In the genomic region with DNA sequence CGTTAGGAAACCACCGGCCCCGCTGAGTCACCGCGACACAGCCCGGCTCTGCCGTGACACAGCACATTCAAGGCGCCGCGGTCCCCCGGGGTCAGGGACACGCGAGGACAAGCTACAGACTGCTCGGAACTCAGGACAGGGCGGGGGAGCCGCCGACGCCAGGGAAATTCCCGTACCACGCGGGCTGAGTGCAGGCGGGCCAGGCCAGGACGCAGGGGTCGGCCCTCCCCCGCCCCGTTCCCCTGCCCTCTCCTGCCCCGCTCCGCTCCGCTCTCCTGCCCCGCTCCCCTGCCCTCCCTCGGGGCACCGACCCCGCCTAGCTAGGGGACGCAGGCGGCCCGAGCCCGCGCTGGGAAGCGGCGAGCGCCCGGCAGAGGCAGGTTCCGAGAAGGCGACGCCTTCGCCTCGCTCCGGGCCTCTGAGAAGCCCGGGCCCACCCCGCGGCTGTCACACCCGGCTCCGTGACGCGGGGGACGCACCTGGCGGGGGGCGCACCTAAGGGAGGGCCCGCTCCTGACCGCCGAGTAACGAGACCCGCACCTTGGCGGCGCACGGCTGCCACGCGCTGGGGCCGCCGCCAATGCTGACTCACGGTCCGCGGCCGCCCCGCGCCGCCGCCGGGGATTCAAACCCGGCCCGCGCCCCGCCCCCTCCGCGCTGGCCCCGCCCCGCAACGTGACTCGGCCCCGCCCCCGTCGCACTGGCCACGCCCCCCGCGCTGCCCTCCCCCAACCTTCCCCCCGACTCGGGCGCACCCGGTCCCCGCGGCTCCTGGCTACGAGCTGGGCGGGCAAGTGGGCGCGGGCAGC, we compare ENCODE assay signal across 1 cellular context.
TF ChIP-seq lines count a peak whose summit lies in the region.

No MANE protein-coding gene starts in this region.

TF ChIP-seq in WTC11, 78 proteins besides CTCF, POLR2A, EP300 and RAD21 (continued from another document and continues in another):
- TF ChIP-seq CREB1 (CRISPR knock-in tag; IDR thresholded peaks at IDR 0.05) (no peak), FOXK1 (CRISPR knock-in tag; IDR thresholded peaks at IDR 0.05) (peak; percentile 21; the same call in 1 of the 2 replicates), JUN (CRISPR knock-in tag; IDR thresholded peaks at IDR 0.05) (peak; percentile 68), AFF4 (CRISPR knock-in tag; IDR thresholded peaks at IDR 0.05; ENCODE audit: borderline replicate concordance) (no peak), GTF2I (CRISPR knock-in tag; conservative IDR thresholded peaks at IDR 0.05) (no peak), ETV6 (CRISPR knock-in tag; IDR thresholded peaks at IDR 0.05) (peak; percentile 30; the same call in 1 of the 2 replicates), PRDM15 (CRISPR knock-in tag; IDR thresholded peaks at IDR 0.05) (no peak), ZNF138 (CRISPR knock-in tag; conservative IDR thresholded peaks at IDR 0.05) (no peak), SP1 (CRISPR knock-in tag; conservative IDR thresholded peaks at IDR 0.05) (peak; percentile 79), ESRRA (CRISPR knock-in tag; IDR thresholded peaks at IDR 0.05; ENCODE audit: borderline replicate concordance) (no peak), ELF4 (CRISPR knock-in tag; IDR thresholded peaks at IDR 0.05; ENCODE audit: low read depth) (no peak), CBFB (CRISPR knock-in tag; IDR thresholded peaks at IDR 0.05; ENCODE audit: low read depth) (no peak), ERG (CRISPR knock-in tag; IDR thresholded peaks at IDR 0.05) (no peak), FOXJ3 (CRISPR knock-in tag; IDR thresholded peaks at IDR 0.05; ENCODE audit: borderline replicate concordance) (no peak), ZNF121 (CRISPR knock-in tag; IDR thresholded peaks at IDR 0.05) (no peak), ZNF317 (CRISPR knock-in tag; IDR thresholded peaks at IDR 0.05; ENCODE audit: borderline replicate concordance, low read depth) (0 out of 2 replicates have a peak, but pooled peaks have one; percentile 22), USF2 (CRISPR knock-in tag; IDR thresholded peaks at IDR 0.05) (peak; percentile 46), GABPB1 (CRISPR knock-in tag; IDR thresholded peaks at IDR 0.05) (no peak), E2F5 (CRISPR knock-in tag; IDR thresholded peaks at IDR 0.05) (no peak), ZNF423 (CRISPR knock-in tag; IDR thresholded peaks at IDR 0.05) (peak; percentile 18; the same call in 1 of the 2 replicates), KAT7 (CRISPR knock-in tag; IDR thresholded peaks at IDR 0.05; ENCODE audit: borderline replicate concordance) (no peak), ZNF532 (CRISPR knock-in tag; IDR thresholded peaks at IDR 0.05; ENCODE audit: borderline replicate concordance) (no peak)
- TF ChIP-seq, protein P1, sequence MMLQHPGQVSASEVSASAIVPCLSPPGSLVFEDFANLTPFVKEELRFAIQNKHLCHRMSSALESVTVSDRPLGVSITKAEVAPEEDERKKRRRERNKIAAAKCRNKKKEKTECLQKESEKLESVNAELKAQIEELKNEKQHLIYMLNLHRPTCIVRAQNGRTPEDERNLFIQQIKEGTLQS (CRISPR knock-in tag; conservative IDR thresholded peaks at IDR 0.05), result no peak
- TF ChIP-seq, protein P2, sequence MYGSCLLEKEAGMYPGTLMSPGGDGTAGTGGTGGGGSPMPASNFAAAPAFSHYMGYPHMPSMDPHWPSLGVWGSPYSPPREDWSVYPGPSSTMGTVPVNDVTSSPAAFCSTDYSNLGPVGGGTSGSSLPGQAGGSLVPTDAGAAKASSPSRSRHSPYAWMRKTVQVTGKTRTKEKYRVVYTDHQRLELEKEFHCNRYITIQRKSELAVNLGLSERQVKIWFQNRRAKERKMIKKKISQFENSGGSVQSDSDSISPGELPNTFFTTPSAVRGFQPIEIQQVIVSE (CRISPR knock-in tag; IDR thresholded peaks at IDR 0.05; ENCODE audit: borderline replicate concordance), result no peak
- TF ChIP-seq, protein P3, sequence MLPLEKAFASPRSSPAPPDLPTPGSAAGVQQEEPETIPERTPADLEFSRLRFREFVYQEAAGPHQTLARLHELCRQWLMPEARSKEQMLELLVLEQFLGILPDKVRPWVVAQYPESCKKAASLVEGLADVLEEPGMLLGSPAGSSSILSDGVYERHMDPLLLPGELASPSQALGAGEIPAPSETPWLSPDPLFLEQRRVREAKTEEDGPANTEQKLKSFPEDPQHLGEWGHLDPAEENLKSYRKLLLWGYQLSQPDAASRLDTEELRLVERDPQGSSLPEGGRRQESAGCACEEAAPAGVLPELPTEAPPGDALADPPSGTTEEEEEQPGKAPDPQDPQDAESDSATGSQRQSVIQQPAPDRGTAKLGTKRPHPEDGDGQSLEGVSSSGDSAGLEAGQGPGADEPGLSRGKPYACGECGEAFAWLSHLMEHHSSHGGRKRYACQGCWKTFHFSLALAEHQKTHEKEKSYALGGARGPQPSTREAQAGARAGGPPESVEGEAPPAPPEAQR (CRISPR knock-in tag; IDR thresholded peaks at IDR 0.05), result no peak
- TF ChIP-seq, protein P4, sequence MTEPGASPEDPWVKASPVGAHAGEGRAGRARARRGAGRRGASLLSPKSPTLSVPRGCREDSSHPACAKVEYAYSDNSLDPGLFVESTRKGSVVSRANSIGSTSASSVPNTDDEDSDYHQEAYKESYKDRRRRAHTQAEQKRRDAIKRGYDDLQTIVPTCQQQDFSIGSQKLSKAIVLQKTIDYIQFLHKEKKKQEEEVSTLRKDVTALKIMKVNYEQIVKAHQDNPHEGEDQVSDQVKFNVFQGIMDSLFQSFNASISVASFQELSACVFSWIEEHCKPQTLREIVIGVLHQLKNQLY (CRISPR knock-in tag; IDR thresholded peaks at IDR 0.05), result no peak
- TF ChIP-seq, protein P5, sequence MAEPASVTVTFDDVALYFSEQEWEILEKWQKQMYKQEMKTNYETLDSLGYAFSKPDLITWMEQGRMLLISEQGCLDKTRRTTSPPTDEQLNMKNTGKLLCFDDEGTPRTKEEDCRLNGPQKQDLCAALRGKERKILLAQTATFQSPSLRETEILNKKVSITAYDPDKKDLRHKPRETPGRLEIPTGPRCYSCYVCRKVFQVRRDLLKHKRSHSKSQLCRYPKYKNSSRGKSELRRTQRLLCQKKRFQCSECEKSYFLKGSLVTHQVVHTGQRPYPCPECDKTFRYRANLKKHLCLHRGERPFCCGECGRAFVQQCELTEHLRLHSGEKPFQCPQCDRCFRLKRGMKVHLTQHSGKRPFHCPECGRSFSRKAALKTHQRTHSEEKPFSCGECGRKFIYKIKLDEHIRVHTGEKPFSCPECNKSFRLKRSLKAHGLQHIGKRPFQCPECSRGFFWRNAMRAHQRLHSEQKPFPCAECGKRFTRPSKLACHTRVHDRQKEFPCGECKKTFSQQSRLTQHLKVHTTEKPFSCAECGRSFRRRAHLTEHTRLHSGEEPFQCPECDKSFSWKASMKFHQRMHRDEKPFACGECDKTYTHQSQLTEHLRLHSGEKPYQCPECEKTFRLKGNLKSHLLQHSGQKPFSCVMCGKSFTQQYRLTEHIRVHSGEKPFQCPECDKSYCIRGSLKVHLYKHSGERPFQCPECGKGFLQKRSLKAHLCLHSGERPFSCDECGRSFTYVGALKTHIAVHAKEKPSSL (CRISPR knock-in tag; conservative IDR thresholded peaks at IDR 0.05), result no peak
